ENCODE assay signal across 17 cellular contexts in the genomic region with DNA sequence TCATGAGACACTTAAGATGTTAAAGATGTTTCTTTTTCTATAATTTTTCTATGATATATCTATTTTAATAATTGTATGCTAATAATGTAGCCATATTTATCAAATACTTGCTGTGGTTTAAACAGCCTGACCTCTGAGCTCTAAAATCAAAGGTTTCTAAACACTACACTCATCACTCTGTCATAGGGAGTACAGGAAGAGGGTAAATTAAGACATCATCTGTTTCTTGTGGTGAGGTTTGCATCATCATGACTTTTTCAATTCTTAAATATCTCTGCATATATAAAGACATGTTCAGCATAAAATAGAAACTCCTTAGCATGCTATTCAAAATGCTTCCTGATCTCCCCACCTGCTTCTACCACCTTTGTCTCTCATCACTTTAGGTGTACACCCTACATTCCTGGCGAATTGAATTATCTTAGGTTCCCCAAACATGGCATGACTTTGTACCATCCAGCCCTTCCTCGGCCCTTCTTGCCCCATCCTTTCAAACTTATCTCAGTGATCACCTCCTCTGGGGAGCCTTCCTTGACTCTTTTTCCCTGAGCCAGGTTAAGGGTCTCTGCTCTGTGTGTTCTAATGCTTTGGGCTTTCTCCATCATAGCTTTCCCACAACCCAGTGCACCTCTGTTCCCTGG.
DNase-seq lines count a peak whose midpoint lies in the region; ATAC-seq and TF ChIP-seq lines count a peak whose summit lies in the region.
"Had no signal": no experiment of that assay in that cellular context is flagged by ENCODE, and none has a peak within 500 bp of the region (broad histone marks: within the 10 kb centered on the region; RNA-seq: fewer than 3 reads in every experiment).

No MANE protein-coding gene starts in this region.

- H3K27ac ChIP-seq in CD8-positive, alpha-beta T cell (ENCODE audit: low read depth, low read length), result no peak overlapping the region
- 0 out of 2 replicates have a peak overlapping the region, but pooled peaks have one; percentile 8 for H3K27ac ChIP-seq in KMS-11
- H3K27ac ChIP-seq: left lung, right lobe of liver, SJSA1 had no signal

- H3K4me2 ChIP-seq in KMS-11, result peak overlapping the region; percentile 33

- DNase-seq in CD8-positive, alpha-beta T cell, result no peak
- DNase-seq in memory B cell (ENCODE audit: low spot score in 2 of 2) (no peak), hepatic stellate cell (ENCODE audit: low spot score) (no peak), NCI-H2227 (lab: John Stamatoyannopoulos, UW; ENCODE audit: unreplicated experiment) (no peak), NCI-H187 treated with DMSO at 0.1 percent for 48 hours (lab: John Stamatoyannopoulos, UW) (no peak)
- DNase-seq: activated CD8-positive, alpha-beta memory T cell treated with anti-CD3 and anti-CD28 coated beads, Interleukin-2, amount 50 U/mL, for 4 hours; anterior cingulate cortex; effector memory CD4-positive, alpha-beta T cell; left lung; NCI-H1694 treated with DMSO at 0.1 percent for 48 hours; right lobe of liver; stimulated activated CD4-positive, alpha-beta T cell treated with anti-CD3 and anti-CD28 coated beads, Interleukin-4, amount 100 ng/mL, for 24 hours; stimulated activated naive B cell treated with anti-CD40 and anti-IgM and Interleukin-4, amounts not matched to agents 10 μg/mL and 1 μg/mL and 100 μg/mL, for 72 hours had no signal

- no peak for TF ChIP-seq CTCF in CD8-positive, alpha-beta T cell (IDR thresholded peaks at IDR 0.05)
- no peak for TF ChIP-seq CTCF in KMS-11 (conservative IDR thresholded peaks at IDR 0.05; ENCODE audit: low read depth, low read length)

- H3K9me3 ChIP-seq in CD8-positive, alpha-beta T cell (ENCODE audit: low read length), result no peaks in the 10 kb centered on the region
- H3K9me3 ChIP-seq: left lung, right lobe of liver, SJSA1 had no signal

- H3K27ac Mint-ChIP-seq in CD8-positive, alpha-beta T cell, result no peak overlapping the region
- H3K27ac Mint-ChIP-seq in activated T-helper 17 cell treated with anti-CD3 and anti-CD28 coated beads, Interleukin-2, amount 50 U/mL, for 72 hours, result no peak overlapping the region
- peak overlapping the region; percentile 70 for H3K27ac Mint-ChIP-seq in memory B cell
- H3K27ac Mint-ChIP-seq: nephron; stimulated activated naive B cell treated with anti-CD40 and anti-IgM and Interleukin-4, amounts not matched to agents 10 μg/mL and 1 μg/mL and 100 μg/mL, for 72 hours had no signal

- CTCF ChIA-PET in CD8-positive, alpha-beta T cell (lab: Charles Lee), result interaction anchor here (1.1 to 1.9 kb wide), 7 partner anchors 8 to 217 kb away, joined by 3 to 13 read pairs (median 5); no protein-coding TSS in a partner anchor

- H3K27me3 ChIP-seq in CD8-positive, alpha-beta T cell (ENCODE audit: insufficient read depth, low read length), result no peaks in the 10 kb centered on the region
- no peaks in the 10 kb centered on the region for H3K27me3 ChIP-seq in KMS-11 (ENCODE audit: insufficient read depth, low read depth)
- H3K27me3 ChIP-seq: left lung, right lobe of liver, SJSA1 had no signal

- H3K9me3 Mint-ChIP-seq in CD8-positive, alpha-beta T cell, result no peaks in the 10 kb centered on the region
- H3K9me3 Mint-ChIP-seq in activated T-helper 17 cell treated with anti-CD3 and anti-CD28 coated beads, Interleukin-2, amount 50 U/mL, for 72 hours, result no peaks in the 10 kb centered on the region
- no peaks in the 10 kb centered on the region for H3K9me3 Mint-ChIP-seq in memory B cell
- H3K9me3 Mint-ChIP-seq: nephron; stimulated activated naive B cell treated with anti-CD40 and anti-IgM and Interleukin-4, amounts not matched to agents 10 μg/mL and 1 μg/mL and 100 μg/mL, for 72 hours had no signal

- intact Hi-C loops in CD8-positive, alpha-beta T cell (cut with DNase I, micrococcal nuclease), result loop anchor here (5.0 to 10.0 kb wide), 3 partner anchors 112 to 215 kb away; no protein-coding TSS in a partner anchor

- H3K36me3 ChIP-seq in CD8-positive, alpha-beta T cell (ENCODE audit: insufficient read depth, low read length), result no peaks in the 10 kb centered on the region
- no peaks in the 10 kb centered on the region for H3K36me3 ChIP-seq in KMS-11 (ENCODE audit: insufficient read depth)
- H3K36me3 ChIP-seq: left lung, right lobe of liver, SJSA1 had no signal

- H4K20me1 ChIP-seq in KMS-11 (ENCODE audit: insufficient read depth), result no peaks in the 10 kb centered on the region

- no peak overlapping the region for H3K4me3 ChIP-seq in CD8-positive, alpha-beta T cell (ENCODE audit: low read depth, low read length)
- H3K4me3 ChIP-seq in KMS-11 (IDR thresholded peaks at IDR 0.05; ENCODE audit: insufficient read depth, low read depth, low read length), result peak overlapping the region; percentile 25
- H3K4me3 ChIP-seq: left lung, right lobe of liver, SJSA1 had no signal

- no peak overlapping the region for H3K4me3 Mint-ChIP-seq in CD8-positive, alpha-beta T cell
- no peak overlapping the region for H3K4me3 Mint-ChIP-seq in activated T-helper 17 cell treated with anti-CD3 and anti-CD28 coated beads, Interleukin-2, amount 50 U/mL, for 72 hours
- H3K4me3 Mint-ChIP-seq in memory B cell, result no peak overlapping the region
- H3K4me3 Mint-ChIP-seq: nephron; stimulated activated naive B cell treated with anti-CD40 and anti-IgM and Interleukin-4, amounts not matched to agents 10 μg/mL and 1 μg/mL and 100 μg/mL, for 72 hours had no signal

- no peak overlapping the region for H3K9ac ChIP-seq in KMS-11

- H3K79me2 ChIP-seq in KMS-11 (ENCODE audit: insufficient read depth, low read depth), result no peaks in the 10 kb centered on the region

- H3K4me1 Mint-ChIP-seq in CD8-positive, alpha-beta T cell (ENCODE audit: low read depth), result peaks cover 2% of the 10 kb centered on the region
- no peaks in the 10 kb centered on the region for H3K4me1 Mint-ChIP-seq in activated T-helper 17 cell treated with anti-CD3 and anti-CD28 coated beads, Interleukin-2, amount 50 U/mL, for 72 hours
- peaks cover 12% of the 10 kb centered on the region for H3K4me1 Mint-ChIP-seq in memory B cell

- H3K4me1 ChIP-seq in CD8-positive, alpha-beta T cell (ENCODE audit: insufficient read depth, low read length), result no peaks in the 10 kb centered on the region
- H3K4me1 ChIP-seq in KMS-11 (ENCODE audit: low read depth, poor library complexity, severe bottlenecking), result peaks cover 63% of the 10 kb centered on the region
- H3K4me1 ChIP-seq: right lobe of liver, SJSA1 had no signal

- peak; percentile 20 for ATAC-seq in CD8-positive, alpha-beta T cell
- peak; percentile 70 for ATAC-seq in activated T-helper 17 cell treated with anti-CD3 and anti-CD28 coated beads, Interleukin-2, amount 50 U/mL, for 72 hours (replicated peaks)
- no peak for ATAC-seq in memory B cell (ENCODE audit: low read depth)
- ATAC-seq: left lung; right lobe of liver; stimulated activated naive B cell treated with anti-CD40 and anti-IgM and Interleukin-4, amounts not matched to agents 10 μg/mL and 1 μg/mL and 100 μg/mL, for 72 hours had no signal

- 0 out of 2 replicates have a peak overlapping the region, but pooled peaks have one; percentile 2 for H2AFZ ChIP-seq in KMS-11 (ENCODE audit: low read depth)

- POLR2A ChIA-PET in CD8-positive, alpha-beta T cell (lab: Charles Lee), result no interaction called here

- H3K36me3 Mint-ChIP-seq in CD8-positive, alpha-beta T cell, result peaks cover 17% of the 10 kb centered on the region
- H3K36me3 Mint-ChIP-seq in activated T-helper 17 cell treated with anti-CD3 and anti-CD28 coated beads, Interleukin-2, amount 50 U/mL, for 72 hours (ENCODE audit: low read depth), result no peaks in the 10 kb centered on the region
- peaks cover 7% of the 10 kb centered on the region for H3K36me3 Mint-ChIP-seq in memory B cell
- H3K36me3 Mint-ChIP-seq: stimulated activated naive B cell treated with anti-CD40 and anti-IgM and Interleukin-4, amounts not matched to agents 10 μg/mL and 1 μg/mL and 100 μg/mL, for 72 hours had no signal

- no peaks in the 10 kb centered on the region for H3K27me3 Mint-ChIP-seq in CD8-positive, alpha-beta T cell (ENCODE audit: low read depth)
- H3K27me3 Mint-ChIP-seq in activated T-helper 17 cell treated with anti-CD3 and anti-CD28 coated beads, Interleukin-2, amount 50 U/mL, for 72 hours, result no peaks in the 10 kb centered on the region
- H3K27me3 Mint-ChIP-seq in memory B cell, result no peaks in the 10 kb centered on the region
- H3K27me3 Mint-ChIP-seq: stimulated activated naive B cell treated with anti-CD40 and anti-IgM and Interleukin-4, amounts not matched to agents 10 μg/mL and 1 μg/mL and 100 μg/mL, for 72 hours had no signal
